ENCODE assay signal across 8 cellular contexts in genomic region chr17:48207776-48208175, GRCh38.
"Had no signal": no experiment of that assay in that cellular context is flagged by ENCODE, and none has a peak within 500 bp of the region (broad histone marks: within the 10 kb centered on the region; RNA-seq: fewer than 3 reads in every experiment).

No MANE protein-coding gene starts in this region.

- H3K4me3 ChIP-seq: GM23338 had no signal

- ATAC-seq: GM23338, HepG2 had no signal

- H2AFZ ChIP-seq: GM23338 had no signal

- DNase-seq: H9, HCEC 1CT, HFFc6, KBM-7 had no signal

- H3K9ac ChIP-seq: KMS-11 had no signal

- H3K4me2 ChIP-seq: GM23338, KMS-11 had no signal

- H3K27ac ChIP-seq: HL-60, KMS-11 had no signal
